ENCODE assay signal across 20 cellular contexts in genomic region chr12:91959220-91959619, GRCh38.
"Had no signal": no experiment of that assay in that cellular context is flagged by ENCODE, and none has a peak within 500 bp of the region (broad histone marks: within the 10 kb centered on the region; RNA-seq: fewer than 3 reads in every experiment).

No MANE protein-coding gene starts in this region.

- H3K4me3 ChIP-seq: MG63 had no signal

- H3K9ac ChIP-seq: SK-N-SH had no signal

- H3K36me3 ChIP-seq: MG63 had no signal

- H3K27ac ChIP-seq: RWPE1 had no signal

- H3K4me2 ChIP-seq: SK-N-SH had no signal

- DNase-seq: Karpas-422, KG1, MG63, NCI-H1092, NCI-H1105 treated with DMSO at 0.1 percent for 48 hours, NCI-H1417 treated with DMSO at 0.1 percent for 48 hours, NCI-H146, NCI-H187, NCI-H2029, NCI-H2081 treated with DMSO at 0.1 percent for 48 hours, NCI-H2171, NCI-H446, NCI-H510A, NCI-H524 treated with DMSO at 0.1 percent for 48 hours, NCI-H69, NCI-H774, SHP77, SK-N-SH, SW 1271 had no signal

- H3K27me3 ChIP-seq: MG63 had no signal

- H3K9me3 ChIP-seq: MG63, SK-N-SH had no signal
